In genomic region chr9:29063031-29063430, GRCh38 we compare ENCODE assay signal across 6 cellular contexts.
"Had no signal": no experiment of that assay in that cellular context is flagged by ENCODE, and none has a peak within 500 bp of the region (broad histone marks: within the 10 kb centered on the region; RNA-seq: fewer than 3 reads in every experiment).

No MANE protein-coding gene starts in this region.

- H3K4me2 ChIP-seq: GM23338 had no signal

- ATAC-seq: GM23338, K562 had no signal

- H3K4me3 ChIP-seq: GM23338, K562 had no signal

- DNase-seq: H9, HCEC 1CT, IMR-90, KG1 had no signal

- H2AFZ ChIP-seq: GM23338 had no signal
